24 cellular contexts compared by ENCODE assay signal in genomic region chr16:57910726-57911125, GRCh38.
A peak's percentile ranks its signal among the peaks of the same experiment; 100 is the strongest.
DNase-seq lines count a peak whose midpoint lies in the region; ATAC-seq and TF ChIP-seq lines count a peak whose summit lies in the region.
"Had no signal": no experiment of that assay in that cellular context is flagged by ENCODE, and none has a peak within 500 bp of the region (broad histone marks: within the 10 kb centered on the region; RNA-seq: fewer than 3 reads in every experiment).

No MANE protein-coding gene starts in this region.

- H3K4me1 Mint-ChIP-seq in MCF 10A (ENCODE audit: insufficient read depth, unreplicated experiment), result peaks cover 14% of the 10 kb centered on the region
- H3K4me1 Mint-ChIP-seq in type B pancreatic cell (ENCODE audit: unreplicated experiment), result peaks cover 4% of the 10 kb centered on the region
- H3K4me1 Mint-ChIP-seq: B cell had no signal

- H3K27me3 ChIP-seq in mammary epithelial cell (ENCODE audit: insufficient read depth, low read length), result no peaks in the 10 kb centered on the region

- CTCF ChIA-PET in MCF 10A (lab: Yijun Ruan, JAX) (no interaction called here), mammary epithelial cell (lab: Charles Lee; ENCODE audit: low non-redundant PET) (no interaction called here)

- intact Hi-C loops in MCF 10A (cut with micrococcal nuclease), result no loop called here
- intact Hi-C loops in mammary epithelial cell (cut with micrococcal nuclease), result no loop called here

- H3K4me3 ChIP-seq in mammary epithelial cell (replicated peaks in 1 of 3; ENCODE audit: insufficient read depth in 1 of 3, low read depth in 2 of 3, low read length in 3 of 3), result no peak overlapping the region
- H3K4me3 ChIP-seq: A549; BLaER1 treated with 17β-estradiol and CSF1 and Interleukin-3, amounts not matched to agents 10 nM and 100 nM; GM12878 had no signal

- in situ Hi-C loops in mammary epithelial cell (cut with MboI; ENCODE audit: low sequenced_read_pairs in 2 of 2), result no loop called here

- peaks cover 3% of the 10 kb centered on the region for H3K4me1 ChIP-seq in mammary epithelial cell (ENCODE audit: insufficient read depth, low read length)

- H3K4me2 ChIP-seq in mammary epithelial cell (ENCODE audit: insufficient read depth, low read depth, low read length), result no peak overlapping the region
- H3K4me2 ChIP-seq: A549; BLaER1 treated with 17β-estradiol and CSF1 and Interleukin-3, amounts not matched to agents 10 nM and 100 nM had no signal

- TF ChIP-seq CTCF in MCF 10A (IDR thresholded peaks at IDR 0.05; ENCODE audit: unreplicated experiment) (no peak), mammary epithelial cell (conservative IDR thresholded peaks at IDR 0.05 in 1 of 2, IDR thresholded peaks at IDR 0.05 in 1 of 2; ENCODE audit: extremely low read depth in 1 of 2, insufficient read depth in 1 of 2, low read depth in 1 of 2, low read length in 2 of 2) (no peak), type B pancreatic cell (conservative IDR thresholded peaks at IDR 0.05) (no peak)

- H3K4me3 Mint-ChIP-seq in MCF 10A (ENCODE audit: unreplicated experiment), result no peak overlapping the region
- H3K4me3 Mint-ChIP-seq in type B pancreatic cell, result no peak overlapping the region
- H3K4me3 Mint-ChIP-seq: B cell; CD4-positive, alpha-beta T cell; CD8-positive, alpha-beta T cell had no signal

- peak; percentile 64 for DNase-seq in MCF 10A (ENCODE audit: unreplicated experiment)
- DNase-seq in mammary epithelial cell, result no peak
- no peak for DNase-seq in type B pancreatic cell (ENCODE audit: extremely low spot score, unreplicated experiment)
- no peak for DNase-seq in NCI-H2196 treated with DMSO at 0.1 percent for 48 hours (lab: John Stamatoyannopoulos, UW; ENCODE audit: unreplicated experiment)
- DNase-seq: AML-193; Caco-2; Calu3; CD4-positive, alpha-beta T cell; CD8-positive, alpha-beta T cell; DMS 273 treated with DMSO at 0.1 percent for 48 hours; DMS153; DMS53; DMS79; DND-41; EL; GDM1 had no signal

- H3K27ac Mint-ChIP-seq in MCF 10A (ENCODE audit: low read depth, unreplicated experiment) (no peak overlapping the region), type B pancreatic cell (peak overlapping the region; percentile 71)
- H3K27ac Mint-ChIP-seq: B cell; CD4-positive, alpha-beta T cell; CD8-positive, alpha-beta T cell had no signal

- WGBS in mammary epithelial cell (ENCODE audit: low coverage, missing lambda C conversion rate), result 59% methylated on average over 7 of the region's 7 CpGs

- H3K27ac ChIP-seq in mammary epithelial cell (ENCODE audit: insufficient read depth, low read depth, low read length), result no peak overlapping the region
- H3K27ac ChIP-seq: 22Rv1; A549; BLaER1 treated with 17β-estradiol and CSF1 and Interleukin-3, amounts not matched to agents 10 nM and 100 nM; C4-2B had no signal

- no peaks in the 10 kb centered on the region for H3K36me3 ChIP-seq in mammary epithelial cell (ENCODE audit: insufficient read depth, low read length)
- H3K36me3 ChIP-seq: BLaER1 treated with 17β-estradiol and CSF1 and Interleukin-3, amounts not matched to agents 10 nM and 100 nM had no signal

- BruUV-seq in MCF 10A (replicated peaks; lab: Mats Ljungman, UMichigan), result no TSS peak
- BruUV-seq in mammary epithelial cell (replicated peaks; lab: Mats Ljungman, UMichigan), result no TSS peak

- no peak overlapping the region for H2AFZ ChIP-seq in mammary epithelial cell (ENCODE audit: low read depth, low read length)

- no peaks in the 10 kb centered on the region for H3K9me3 Mint-ChIP-seq in MCF 10A (ENCODE audit: unreplicated experiment)
- H3K9me3 Mint-ChIP-seq in type B pancreatic cell, result no peaks in the 10 kb centered on the region
- H3K9me3 Mint-ChIP-seq: CD4-positive, alpha-beta T cell; CD8-positive, alpha-beta T cell had no signal

- POLR2A ChIA-PET in MCF 10A (lab: Yijun Ruan, JAX), result interaction anchor here (0.7 to 1.2 kb wide), 6 partner anchors 10 to 91 kb away, joined by 3 to 4 read pairs (median 3); partner anchors contain the start of genes USB1 and ZNF319

- H3K36me3 Mint-ChIP-seq in MCF 10A (ENCODE audit: insufficient read depth, unreplicated experiment), result no peaks in the 10 kb centered on the region
- H3K36me3 Mint-ChIP-seq in type B pancreatic cell, result no peaks in the 10 kb centered on the region
- H3K36me3 Mint-ChIP-seq: CD8-positive, alpha-beta T cell had no signal

- H3K9me3 ChIP-seq in mammary epithelial cell (replicated peaks; ENCODE audit: insufficient read depth, low read length), result no peaks in the 10 kb centered on the region
- H3K9me3 ChIP-seq: A549; BLaER1 treated with 17β-estradiol and CSF1 and Interleukin-3, amounts not matched to agents 10 nM and 100 nM; Caco-2 had no signal

- dilution Hi-C loops in mammary epithelial cell (cut with HindIII; ENCODE audit: low sequenced_read_pairs), result no loop called here

- ATAC-seq in esophagus mucosa (peak; percentile 30), GM21360 (IDR thresholded peaks at IDR 0.05; ENCODE audit: unreplicated experiment) (no peak)
- ATAC-seq: A549; CD8-positive, alpha-beta T cell; GM12878 had no signal

- no peak overlapping the region for H3K9ac ChIP-seq in mammary epithelial cell (ENCODE audit: insufficient read depth, low read length)
- H3K9ac ChIP-seq: BLaER1 treated with 17β-estradiol and CSF1 and Interleukin-3, amounts not matched to agents 10 nM and 100 nM had no signal

- H3K79me2 ChIP-seq in mammary epithelial cell (ENCODE audit: insufficient read depth, low read length), result no peaks in the 10 kb centered on the region

- H3K27me3 Mint-ChIP-seq in MCF 10A (ENCODE audit: insufficient read depth, unreplicated experiment) (no peaks in the 10 kb centered on the region), type B pancreatic cell (peaks cover 22% of the 10 kb centered on the region)

- H4K20me1 ChIP-seq in mammary epithelial cell (ENCODE audit: insufficient read depth, low read length), result no peaks in the 10 kb centered on the region
